Comparison of ENCODE assay signal across 16 cellular contexts in genomic region chr3:38528457-38528856, GRCh38. TPM values are rescaled to one million over a fixed set of nuclear protein-coding genes. Genes with fewer than 3 reads are reported as not detected.
A peak's percentile ranks its signal among the peaks of the same experiment; 100 is the strongest.
DNase-seq lines count a peak whose midpoint lies in the region; ATAC-seq and TF ChIP-seq lines count a peak whose summit lies in the region.
"Had no signal": no experiment of that assay in that cellular context is flagged by ENCODE, and none has a peak within 500 bp of the region (broad histone marks: within the 10 kb centered on the region; RNA-seq: fewer than 3 reads in every experiment).

No MANE protein-coding gene starts in this region.

- no peak overlapping the region for H3K27ac ChIP-seq in HCT116 (ENCODE audit: low read depth, low read length)
- H3K27ac ChIP-seq in PC-3 (ENCODE audit: low read length): no peak overlapping the region
- H3K27ac ChIP-seq in left ventricle myocardium inferior (replicated peaks): peak overlapping the region; percentile 50
- H3K27ac ChIP-seq: ascending aorta, parathyroid adenoma, RWPE1 had no signal

- in situ Hi-C loops in ACHN (cut with HindIII; ENCODE audit: low pct_ligation_motif_present, low pct_unique_long_range_greater_than_20kb, low sequenced_read_pairs): no loop called here

- H3K9me3 ChIP-seq in HCT116 (ENCODE audit: control insufficient read depth in 1 of 2, insufficient read depth in 1 of 2, low read depth in 1 of 2, low read length in 2 of 2) (no peaks in the 10 kb centered on the region), PC-3 (ENCODE audit: low read length) (no peaks in the 10 kb centered on the region), left ventricle myocardium inferior (replicated peaks) (no peaks in the 10 kb centered on the region)
- H3K9me3 ChIP-seq: ascending aorta had no signal

- TF ChIP-seq POLR2A in HCT116 (IDR thresholded peaks at IDR 0.05; ENCODE audit: borderline replicate concordance, extremely low read depth, insufficient read depth, insufficient read length): no peak

- H3K4me2 ChIP-seq in HCT116 (ENCODE audit: low read length) (no peak overlapping the region), PC-3 (ENCODE audit: low read length) (no peak overlapping the region)

- H3K4me1 ChIP-seq in HCT116 (ENCODE audit: control insufficient read depth in 1 of 2, insufficient read depth in 2 of 2, low read length in 2 of 2) (no peaks in the 10 kb centered on the region), PC-3 (ENCODE audit: insufficient read depth, low read length) (no peaks in the 10 kb centered on the region), left ventricle myocardium inferior (peaks cover 46% of the 10 kb centered on the region)
- H3K4me1 ChIP-seq: ascending aorta, parathyroid adenoma had no signal

- H3K4me3 ChIP-seq in HCT116 (replicated peaks in 1 of 2; ENCODE audit: low read depth in 1 of 2, low read length in 2 of 2): no peak overlapping the region
- H3K4me3 ChIP-seq in PC-3 (ENCODE audit: low read length): no peak overlapping the region
- H3K4me3 ChIP-seq in left ventricle myocardium inferior: no peak overlapping the region
- H3K4me3 ChIP-seq: ascending aorta had no signal

- RAD21 ChIA-PET in HCT116 (lab: Charles Lee; ENCODE audit: low non-redundant PET in 1 of 2, low total read pairs in 2 of 2, uncharacterized antibody in 2 of 2, unreplicated experiment in 2 of 2): no interaction called here

- intact Hi-C loops in HCT116 (cut with micrococcal nuclease) (loop anchor here (10.0 kb wide), 1 partner anchor 476 kb away; no protein-coding TSS in a partner anchor), PC-3 (cut with micrococcal nuclease) (no loop called here), left ventricle myocardium inferior (cut with micrococcal nuclease) (loop anchor here (5.0 to 10.0 kb wide), 2 partner anchors 124 to 316 kb away; no protein-coding TSS in a partner anchor)

- TF ChIP-seq RAD21 in HCT116 (IDR thresholded peaks at IDR 0.05; ENCODE audit: low read depth): peak; percentile 37

- ATAC-seq in HCT116 (peak; percentile 78), PC-3 (peak; percentile 61), HG03460 (IDR thresholded peaks at IDR 0.05; ENCODE audit: unreplicated experiment) (no peak), HG03196 (IDR thresholded peaks at IDR 0.05; ENCODE audit: unreplicated experiment) (no peak), GM21381 (IDR thresholded peaks at IDR 0.05; ENCODE audit: unreplicated experiment) (no peak), GM21447 (IDR thresholded peaks at IDR 0.05; ENCODE audit: unreplicated experiment) (no peak)
- ATAC-seq: activated CD4-positive, CD25-positive, alpha-beta regulatory T cell treated with anti-CD3 and anti-CD28 coated beads, Interleukin-2, amount 50 U/mL, for 24 hours; stimulated activated naive B cell treated with anti-CD40 and anti-IgM and Interleukin-4, amounts not matched to agents 10 μg/mL and 1 μg/mL and 100 μg/mL, for 72 hours had no signal

- H3K79me2 ChIP-seq in HCT116 (ENCODE audit: insufficient read depth, low read length) (no peaks in the 10 kb centered on the region), PC-3 (ENCODE audit: low read length) (no peaks in the 10 kb centered on the region)
- H3K79me2 ChIP-seq: parathyroid adenoma had no signal

- DNase-seq in ACHN: peak; percentile 1
- DNase-seq in HCT116 (ENCODE audit: low read depth, low spot score): no peak
- DNase-seq in PC-3: peak; percentile 19
- DNase-seq in left ventricle myocardium inferior: no peak
- DNase-seq: activated T-cell treated with anti-CD3 and anti-CD28 coated beads, Interleukin-2, amount 50 U/mL, for 48 hours; effector memory CD4-positive, alpha-beta T cell; GDM1; stimulated activated naive B cell treated with anti-CD40 and anti-IgM and Interleukin-4, amounts not matched to agents 10 μg/mL and 1 μg/mL and 100 μg/mL, for 72 hours had no signal

- H3K36me3 ChIP-seq in HCT116 (ENCODE audit: control insufficient read depth in 1 of 2, insufficient read depth in 2 of 2, low read length in 2 of 2) (peaks cover 6 to 13% of the 10 kb centered on the region in 2 experiments; a peak in 2 of 4 replicates), PC-3 (ENCODE audit: low read depth, low read length) (peaks cover 14% of the 10 kb centered on the region), left ventricle myocardium inferior (peaks cover 46% of the 10 kb centered on the region)

- no peak overlapping the region for H2AFZ ChIP-seq in HCT116 (ENCODE audit: low read depth, low read length, poor library complexity, severe bottlenecking)
- H2AFZ ChIP-seq in PC-3 (ENCODE audit: low read length): no peak overlapping the region
- H2AFZ ChIP-seq: parathyroid adenoma had no signal

- H4K20me1 ChIP-seq in HCT116 (ENCODE audit: insufficient read depth) (no peaks in the 10 kb centered on the region), PC-3 (ENCODE audit: low read length) (no peaks in the 10 kb centered on the region)

- H3K9me2 ChIP-seq in HCT116 (ENCODE audit: insufficient read depth): no peaks in the 10 kb centered on the region
- no peaks in the 10 kb centered on the region for H3K9me2 ChIP-seq in PC-3 (replicated peaks; ENCODE audit: low read length)

- CTCF ChIA-PET in HCT116 (lab: Charles Lee): no interaction called here
- CTCF ChIA-PET in PC-3 (lab: Charles Lee): no interaction called here

- no peaks in the 10 kb centered on the region for H3F3A ChIP-seq in PC-3 (ENCODE audit: low read length, unreplicated experiment)

- POLR2A ChIA-PET in HCT116 (lab: Charles Lee): no interaction called here
- POLR2A ChIA-PET in PC-3 (lab: Charles Lee; ENCODE audit: unreplicated experiment): no interaction called here

- H3K27me3 ChIP-seq in HCT116 (ENCODE audit: insufficient read depth, low read length): no peaks in the 10 kb centered on the region
- H3K27me3 ChIP-seq in PC-3 (ENCODE audit: low read length): no peaks in the 10 kb centered on the region
- no peaks in the 10 kb centered on the region for H3K27me3 ChIP-seq in left ventricle myocardium inferior (ENCODE audit: low read depth)
- H3K27me3 ChIP-seq: ascending aorta had no signal

- TF ChIP-seq CTCF in HCT116 (IDR thresholded peaks at IDR 0.05 in 2 of 3, conservative IDR thresholded peaks at IDR 0.05 in 1 of 3; ENCODE audit: borderline replicate concordance in 1 of 3, insufficient read depth in 1 of 3, low read depth in 2 of 3, low read length in 2 of 3) (peak; percentile 9 to 28 (median 16); a peak in 3 of 6 replicates), PC-3 (conservative IDR thresholded peaks at IDR 0.05; ENCODE audit: low read depth, low read length) (peak; percentile 45; the same call in 1 of the 2 replicates), left ventricle myocardium inferior (IDR thresholded peaks at IDR 0.05; ENCODE audit: borderline replicate concordance) (peak; percentile 21)

- no TSS peak for BruUV-seq in HCT116 (replicated peaks; lab: Mats Ljungman, UMichigan)
- no TSS peak for BruUV-seq in PC-3 (replicated peaks; lab: Mats Ljungman, UMichigan)

- H3K9ac ChIP-seq in HCT116 (ENCODE audit: low read length) (no peak overlapping the region), PC-3 (ENCODE audit: low read length) (no peak overlapping the region)
- H3K9ac ChIP-seq: parathyroid adenoma had no signal

TF ChIP-seq in HCT116, 20 proteins besides CTCF, POLR2A, EP300 and RAD21:
- TF ChIP-seq SIN3A (IDR thresholded peaks at IDR 0.05; ENCODE audit: low read depth) (no peak), SP1 (IDR thresholded peaks at IDR 0.05; ENCODE audit: low read depth) (no peak), CEBPB (IDR thresholded peaks at IDR 0.05; ENCODE audit: low read depth) (no peak), REST (IDR thresholded peaks at IDR 0.05; ENCODE audit: low read depth) (no peak), POLR2AphosphoS5 (IDR thresholded peaks at IDR 0.05; ENCODE audit: low read depth, low read length) (no peak), EZH2phosphoT487 (IDR thresholded peaks at IDR 0.05; ENCODE audit: borderline replicate concordance) (no peak), JUND (IDR thresholded peaks at IDR 0.05) (no peak), ZNF274 (IDR thresholded peaks at IDR 0.05; ENCODE audit: low read depth, low read length) (no peak), SRF (IDR thresholded peaks at IDR 0.05; ENCODE audit: low read depth) (no peak), MAX (IDR thresholded peaks at IDR 0.05) (no peak), ZFX (IDR thresholded peaks at IDR 0.05) (no peak)

RNA-seq across cellular contexts. Expression of gene EXOG, which starts 32.3 kb away (rescaled TPM):
- 8.3 TPM for total RNA-seq in HCT116 (2021; ENCODE audit: unreplicated experiment)
- polyA plus RNA-seq in HCT116 (2012): 4.6 and 5.6 TPM in 2 replicates
- 10.0 and 11.3 TPM in 2 replicates for total RNA-seq in PC-3 (2014; rRNA removed)
- 27.9 TPM for total RNA-seq in left ventricle myocardium inferior

Comparison
In these comparisons a context has a peak if more than half of its experiments do, and no peak if none do; other contexts are left out.
1. DNase-seq: peak in ACHN (single experiment) and PC-3 (single experiment); none in HCT116 (single experiment) and left ventricle myocardium inferior (single experiment).
2. ATAC-seq: peak in HCT116 (single experiment) and PC-3 (single experiment); none in HG03460 (single experiment), HG03196 (single experiment), GM21381 (single experiment) and GM21447 (single experiment).
3. Peak in every context shown above with its lines, with median percentiles within 50 percentile points of each other: CTCF ChIP-seq.